ENCODE assay signal across 18 cellular contexts in genomic region chr20:18694071-18694470, GRCh38.
"Had no signal": no experiment of that assay in that cellular context is flagged by ENCODE, and none has a peak within 500 bp of the region (broad histone marks: within the 10 kb centered on the region; RNA-seq: fewer than 3 reads in every experiment).

No MANE protein-coding gene starts in this region.

- H3K27me3 ChIP-seq: colonic mucosa, neutrophil, pancreas, upper lobe of right lung had no signal

- H3K4me1 ChIP-seq: colonic mucosa, pancreas, upper lobe of right lung had no signal

- DNase-seq: activated CD4-positive, alpha-beta memory T cell treated with anti-CD3 and anti-CD28 coated beads, Interleukin-2, amount 10 ng/mL, durations not matched to agents 7 days and 5 days; activated CD4-positive, alpha-beta T cell treated with anti-CD3 and anti-CD28 coated beads for 36 hours; activated CD8-positive, alpha-beta memory T cell treated with anti-CD3 and anti-CD28 coated beads, Interleukin-2, amount 10 ng/mL, durations not matched to agents 7 days and 5 days; activated naive CD4-positive, alpha-beta T cell; activated naive CD8-positive, alpha-beta T cell treated with anti-CD3 and anti-CD28 coated beads for 36 hours; amniotic stem cell; colonic mucosa; foreskin melanocyte; glutamatergic neuron; hypothalamus; kidney; natural killer cell; pancreas; stimulated activated CD4-positive, alpha-beta T cell treated with anti-CD3 and anti-CD28 coated beads, Interleukin-4, amount 100 ng/mL, for 1 hour; upper lobe of right lung had no signal

- H3K4me3 ChIP-seq: colonic mucosa, lung, pancreas, smooth muscle cell, upper lobe of right lung had no signal

- H3K27ac ChIP-seq: colonic mucosa, neutrophil, pancreas, upper lobe of right lung had no signal

- H3K9me3 ChIP-seq: colonic mucosa, neutrophil, pancreas, upper lobe of right lung had no signal

- H3K36me3 ChIP-seq: colonic mucosa, neutrophil, pancreas, upper lobe of right lung had no signal
